19 cellular contexts compared by ENCODE assay signal in the genomic region with DNA sequence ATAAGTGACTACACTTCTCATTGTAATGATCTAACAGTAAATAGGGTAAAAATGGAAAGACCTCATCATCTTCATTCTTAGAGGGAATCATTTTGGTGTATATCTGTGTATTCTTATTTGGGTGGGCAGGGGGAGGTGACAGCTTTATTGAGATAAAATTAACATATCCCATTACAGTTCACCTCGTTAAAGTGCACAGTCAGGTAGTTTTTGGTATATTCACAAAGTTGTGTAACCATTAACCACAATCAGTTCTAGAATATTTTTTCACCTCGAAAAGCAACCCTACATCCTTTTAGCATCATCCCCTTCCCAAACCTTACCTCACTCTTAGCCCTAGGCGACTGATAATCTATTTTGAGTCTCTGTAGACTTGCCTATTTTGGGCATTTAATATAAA.
"Had no signal": no experiment of that assay in that cellular context is flagged by ENCODE, and none has a peak within 500 bp of the region (broad histone marks: within the 10 kb centered on the region; RNA-seq: fewer than 3 reads in every experiment).

No MANE protein-coding gene starts in this region.

- H3K27ac Mint-ChIP-seq: activated CD8-positive, alpha-beta memory T cell treated with anti-CD3 and anti-CD28 coated beads, Interleukin-2, amount 10 ng/mL, durations not matched to agents 7 days and 5 days; activated naive CD8-positive, alpha-beta T cell treated with anti-CD3 and anti-CD28 coated beads, Interleukin-2, amount 50 U/mL, for 24 hours; endodermal cell; stimulated activated memory B cell treated with anti-CD40 and anti-IgM and Interleukin-4, amounts not matched to agents 10 μg/mL and 1 μg/mL and 100 μg/mL, for 72 hours had no signal

- H3K9me3 Mint-ChIP-seq: activated naive CD8-positive, alpha-beta T cell treated with anti-CD3 and anti-CD28 coated beads, Interleukin-2, amount 50 U/mL, for 24 hours; activated T-cell treated with anti-CD3 and anti-CD28 coated beads, Interleukin-2, amount 50 U/mL, for 4 hours; endodermal cell; stimulated activated memory B cell treated with anti-CD40 and anti-IgM and Interleukin-4, amounts not matched to agents 10 μg/mL and 1 μg/mL and 100 μg/mL, for 72 hours had no signal

- H3K4me3 ChIP-seq: prostate gland, spleen had no signal

- H3K36me3 ChIP-seq: prostate gland had no signal

- DNase-seq: activated CD4-positive, alpha-beta T cell treated with anti-CD3 and anti-CD28 coated beads, Interleukin-2, amount 50 U/mL, for 4 hours; activated CD8-positive, alpha-beta memory T cell treated with anti-CD3 and anti-CD28 coated beads, Interleukin-2, amount 10 ng/mL, durations not matched to agents 7 days and 5 days; activated gamma-delta T cell; activated naive CD8-positive, alpha-beta T cell treated with anti-CD3 and anti-CD28 coated beads, Interleukin-2, amount 50 U/mL, for 24 hours; activated T-cell treated with anti-CD3 and anti-CD28 coated beads, Interleukin-2, amount 50 U/mL, for 4 hours; caudate nucleus; cortex of kidney; endodermal cell; erythroblast; hypothalamus; occipital lobe; spleen; stimulated activated CD4-positive, alpha-beta T cell treated with anti-CD3 and anti-CD28 coated beads, Interleukin-1b, Interleukin-23, amount 100 ng/mL, for 48 hours; T-helper 2 cell; trophoblast cell had no signal

- H3K9me3 ChIP-seq: prostate gland, spleen had no signal

- ATAC-seq: activated CD8-positive, alpha-beta memory T cell treated with anti-CD3 and anti-CD28 coated beads, Interleukin-2, amount 10 ng/mL, durations not matched to agents 7 days and 5 days; activated naive CD8-positive, alpha-beta T cell treated with anti-CD3 and anti-CD28 coated beads, Interleukin-2, amount 50 U/mL, for 24 hours; activated T-cell treated with anti-CD3 and anti-CD28 coated beads, Interleukin-2, amount 50 U/mL, for 4 hours; sciatic nerve; SK-N-SH treated with all-trans-retinoic acid at 6 μM for 48 hours; stimulated activated memory B cell treated with anti-CD40 and anti-IgM and Interleukin-4, amounts not matched to agents 10 μg/mL and 1 μg/mL and 100 μg/mL, for 72 hours had no signal

- H3K4me3 Mint-ChIP-seq: activated CD8-positive, alpha-beta memory T cell treated with anti-CD3 and anti-CD28 coated beads, Interleukin-2, amount 10 ng/mL, durations not matched to agents 7 days and 5 days; activated naive CD8-positive, alpha-beta T cell treated with anti-CD3 and anti-CD28 coated beads, Interleukin-2, amount 50 U/mL, for 24 hours; activated T-cell treated with anti-CD3 and anti-CD28 coated beads, Interleukin-2, amount 50 U/mL, for 4 hours; endodermal cell; stimulated activated memory B cell treated with anti-CD40 and anti-IgM and Interleukin-4, amounts not matched to agents 10 μg/mL and 1 μg/mL and 100 μg/mL, for 72 hours had no signal

- H3K27ac ChIP-seq: prostate gland, spleen had no signal

- H3K27me3 Mint-ChIP-seq: activated CD8-positive, alpha-beta memory T cell treated with anti-CD3 and anti-CD28 coated beads, Interleukin-2, amount 10 ng/mL, durations not matched to agents 7 days and 5 days; activated naive CD8-positive, alpha-beta T cell treated with anti-CD3 and anti-CD28 coated beads, Interleukin-2, amount 50 U/mL, for 24 hours; stimulated activated memory B cell treated with anti-CD40 and anti-IgM and Interleukin-4, amounts not matched to agents 10 μg/mL and 1 μg/mL and 100 μg/mL, for 72 hours had no signal

- H3K27me3 ChIP-seq: spleen had no signal
